ENCODE assay signal across 26 cellular contexts in the genomic region with DNA sequence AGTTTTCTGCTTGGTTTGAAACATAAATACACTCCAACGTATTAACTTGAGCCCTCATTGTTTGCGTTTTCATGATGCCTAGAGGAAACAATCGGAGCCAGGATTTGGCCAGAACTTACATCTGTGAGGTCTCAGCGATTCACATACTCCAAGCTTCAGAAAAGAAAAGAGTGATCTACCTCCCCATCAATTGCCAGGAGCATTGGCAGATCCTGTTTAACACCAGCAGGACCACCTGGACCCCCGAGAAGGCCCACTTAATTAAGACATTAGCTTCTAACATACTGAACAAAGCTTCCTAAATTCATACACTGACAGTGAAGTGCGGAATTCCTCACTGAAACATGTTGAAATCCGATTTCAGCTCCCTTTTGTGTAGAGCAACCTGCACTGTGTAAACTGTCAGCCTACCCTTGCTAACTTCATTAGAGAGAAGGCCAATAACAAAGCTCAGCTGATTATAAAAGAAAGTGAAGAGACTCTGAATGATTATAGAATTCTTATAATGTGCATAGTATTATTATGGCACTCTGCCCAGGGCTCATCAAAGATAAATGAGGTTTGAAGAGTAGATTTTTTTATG.
DNase-seq lines count a peak whose midpoint lies in the region; TF ChIP-seq lines count a peak whose summit lies in the region.
"Had no signal": no experiment of that assay in that cellular context is flagged by ENCODE, and none has a peak within 500 bp of the region (broad histone marks: within the 10 kb centered on the region; RNA-seq: fewer than 3 reads in every experiment).

No MANE protein-coding gene starts in this region.

- no peak for TF ChIP-seq POLR2A in Peyer's patch (IDR thresholded peaks at IDR 0.05)

- H3K9ac ChIP-seq in muscle layer of colon (ENCODE audit: low read length), result peak overlapping the region; percentile 24
- H3K9ac ChIP-seq: SK-N-SH had no signal

- H3K27ac ChIP-seq in muscle layer of colon (ENCODE audit: low read depth, low read length) (peak overlapping the region; percentile 1), Peyer's patch (no peak overlapping the region)
- H3K27ac ChIP-seq: A549, adrenal gland, brain microvascular endothelial cell, HL-60, suprapubic skin, vagina had no signal

- DNase-seq in DMS153 (lab: John Stamatoyannopoulos, UW), result peak; percentile 25
- DNase-seq in NCI-H1105 (lab: John Stamatoyannopoulos, UW), result peak; percentile 82
- peak; percentile 5 for DNase-seq in NCI-H446 treated with DMSO at 0.1 percent for 48 hours (lab: John Stamatoyannopoulos, UW)
- no peak for DNase-seq in D341Med (ENCODE audit: low spot score)
- DNase-seq in NCI-H2227 treated with DMSO at 0.1 percent for 48 hours (lab: John Stamatoyannopoulos, UW), result no peak
- no peak for DNase-seq in GM19238 (ENCODE audit: insufficient read length, low spot score)
- DNase-seq in Peyer's patch, result no peak
- DNase-seq: activated naive CD4-positive, alpha-beta T cell; activated T-cell treated with anti-CD3 and anti-CD28 coated beads, Interleukin-2, amount 50 U/mL, for 24 hours; adrenal gland; BE2C; brain microvascular endothelial cell; effector CD4-positive, alpha-beta T cell; HCEC 1CT; heart left ventricle; kidney glomerular epithelial cell; NCI-H226; SK-N-SH; stimulated activated CD4-positive, alpha-beta T cell treated with anti-CD3 and anti-CD28 coated beads, Interleukin-2, amount 100 ng/mL, for 48 hours; T-helper 17 cell had no signal

- H3K9me3 ChIP-seq in muscle layer of colon (ENCODE audit: low read length) (no peaks in the 10 kb centered on the region), Peyer's patch (no peaks in the 10 kb centered on the region)
- H3K9me3 ChIP-seq: A549, BE2C, SK-N-SH, suprapubic skin, vagina had no signal

- no peaks in the 10 kb centered on the region for H3K27me3 ChIP-seq in muscle layer of colon (ENCODE audit: control insufficient read depth in 1 of 2, insufficient read depth in 2 of 2, low read length in 2 of 2)
- no peaks in the 10 kb centered on the region for H3K27me3 ChIP-seq in Peyer's patch
- H3K27me3 ChIP-seq: adrenal gland, BE2C, brain microvascular endothelial cell, heart left ventricle, suprapubic skin, vagina had no signal

- H3K4me3 ChIP-seq in muscle layer of colon (ENCODE audit: low read depth in 1 of 2, low read length in 2 of 2), result no peak overlapping the region
- no peak overlapping the region for H3K4me3 ChIP-seq in Peyer's patch
- H3K4me3 ChIP-seq: A549, adrenal gland, heart left ventricle, lung, suprapubic skin, vagina had no signal

- TF ChIP-seq CTCF in Peyer's patch (IDR thresholded peaks at IDR 0.05), result no peak

- H3K4me1 ChIP-seq in muscle layer of colon (ENCODE audit: insufficient read depth, low read length), result peaks cover 16% of the 10 kb centered on the region
- no peaks in the 10 kb centered on the region for H3K4me1 ChIP-seq in Peyer's patch
- H3K4me1 ChIP-seq: A549, adrenal gland, BE2C, heart left ventricle, suprapubic skin, vagina had no signal

- H3K36me3 ChIP-seq in muscle layer of colon (ENCODE audit: insufficient read depth, low read length) (no peaks in the 10 kb centered on the region), Peyer's patch (no peaks in the 10 kb centered on the region)
- H3K36me3 ChIP-seq: adrenal gland, BE2C, brain microvascular endothelial cell, heart left ventricle, suprapubic skin, vagina had no signal

Comparison
In these comparisons a context has a peak if more than half of its experiments do, and no peak if none do; other contexts are left out.
1. DNase-seq: peak in DMS153 (single experiment), NCI-H1105 (single experiment) and NCI-H446 treated with DMSO at 0.1 percent for 48 hours (single experiment); none in D341Med (single experiment), NCI-H2227 treated with DMSO at 0.1 percent for 48 hours (single experiment), GM19238 (single experiment) and Peyer's patch (0 of 3).